Comparison of ENCODE assay signal across 8 cellular contexts in the genomic region with DNA sequence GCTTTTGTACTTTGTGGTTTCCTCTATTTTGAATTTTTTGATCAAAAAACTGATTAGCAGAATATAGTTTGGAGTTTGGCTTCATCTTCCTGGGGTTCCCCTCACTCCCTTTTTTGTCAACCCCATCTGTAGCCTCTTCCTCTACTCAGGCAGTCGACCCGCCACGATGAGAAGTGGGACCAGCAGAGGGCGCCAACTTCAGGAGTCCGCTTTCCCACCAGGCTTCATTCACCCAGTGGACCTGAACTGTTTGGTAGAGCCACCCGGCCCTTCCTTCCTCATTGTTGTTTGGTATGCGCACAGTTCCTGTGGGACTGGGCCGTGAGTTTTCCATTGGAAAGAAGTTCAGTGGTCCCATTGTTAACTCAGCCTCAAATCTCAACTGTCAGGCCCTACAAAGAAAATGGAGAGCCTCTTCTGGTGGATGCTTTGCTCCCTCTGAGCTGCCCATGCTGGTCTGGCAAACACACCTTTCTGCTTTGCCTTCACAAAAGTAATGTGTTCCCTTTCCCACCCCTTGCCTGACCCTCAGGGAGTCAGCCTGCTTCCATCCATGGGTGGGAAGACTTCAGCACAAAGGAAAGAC. TPM values are rescaled to one million over a fixed set of nuclear protein-coding genes. Genes with fewer than 3 reads are reported as not detected.
DNase-seq lines count a peak whose midpoint lies in the region; ATAC-seq and TF ChIP-seq lines count a peak whose summit lies in the region.

No MANE protein-coding gene starts in this region.

- intact Hi-C loops in posterior vena cava (cut with DNase I) (no loop called here), upper lobe of right lung (cut with DNase I) (no loop called here)

- peak; percentile 23; the same call in 1 of the 3 replicates for ATAC-seq in RWPE2 (ENCODE audit: low read depth)
- ATAC-seq in upper lobe of right lung = peak; percentile 88
- ATAC-seq in GM21515 (IDR thresholded peaks at IDR 0.05; ENCODE audit: unreplicated experiment) = no peak

- H3K4me1 ChIP-seq in RWPE2 (ENCODE audit: insufficient read depth, poor library complexity, severe bottlenecking) (no peaks in the 10 kb centered on the region), upper lobe of right lung (peaks cover 10% of the 10 kb centered on the region)

- TF ChIP-seq CTCF in RWPE2 (IDR thresholded peaks at IDR 0.05; ENCODE audit: poor library complexity, severe bottlenecking) = peak; percentile 79
- peak; percentile 72 for TF ChIP-seq CTCF in upper lobe of right lung (IDR thresholded peaks at IDR 0.05)

- H3K36me3 ChIP-seq in RWPE2 (ENCODE audit: low read depth) = peaks cover 63% of the 10 kb centered on the region
- peaks cover 72% of the 10 kb centered on the region for H3K36me3 ChIP-seq in upper lobe of right lung

- DNase-seq in AG08396 (ENCODE audit: low spot score) = peak; percentile 64
- peak; percentile 50 for DNase-seq in GM19240 (ENCODE audit: insufficient read length, low spot score)
- peak; percentile 71 for DNase-seq in RWPE2 (ENCODE audit: low spot score)
- DNase-seq in activated gamma-delta T cell (lab: John Stamatoyannopoulos, UW) = peak; percentile 16
- DNase-seq in glomerular visceral epithelial cell (ENCODE audit: extremely low spot score) = peak; percentile 43
- peak; percentile 91 for DNase-seq in posterior vena cava (ENCODE audit: low spot score)
- peak; percentile 82 for DNase-seq in upper lobe of right lung

- H3K4me3 ChIP-seq in RWPE2 (ENCODE audit: severe bottlenecking) (no peak overlapping the region), upper lobe of right lung (no peak overlapping the region)

- H3K27ac ChIP-seq in RWPE2 (ENCODE audit: poor library complexity, severe bottlenecking) (no peak overlapping the region), upper lobe of right lung (peak overlapping the region; percentile 6)

- H3K9me3 ChIP-seq in RWPE2 (ENCODE audit: severe bottlenecking) = no peaks in the 10 kb centered on the region
- H3K9me3 ChIP-seq in upper lobe of right lung = no peaks in the 10 kb centered on the region

- no peaks in the 10 kb centered on the region for H3K27me3 ChIP-seq in RWPE2 (ENCODE audit: insufficient read depth, poor library complexity, severe bottlenecking)
- no peaks in the 10 kb centered on the region for H3K27me3 ChIP-seq in upper lobe of right lung

RNA-seq across cellular contexts. Expression of a gene that starts 21.7 kb away (rescaled TPM):
- 100 to 1,000 TPM; 285 to 313 TPM for total RNA-seq in posterior vena cava
- total RNA-seq in upper lobe of right lung = 654 TPM

RNA-seq across cellular contexts. Expression of a gene that starts 55.9 kb away (rescaled TPM):
- total RNA-seq in posterior vena cava (10 to 100 TPM; 16.6 to 27.9 TPM), upper lobe of right lung (40.3 TPM)

Comparison
In these comparisons a context has a peak if more than half of its experiments do, and no peak if none do; other contexts are left out.
1. DNase-seq: peak in every context shown above with its lines; median percentile 91 in posterior vena cava; 82 in upper lobe of right lung; 71 in RWPE2; 64 in AG08396; 50 in GM19240; 43 in glomerular visceral epithelial cell; 16 in activated gamma-delta T cell.